8 cellular contexts compared by ENCODE assay signal in genomic region chr11:28110108-28110838, GRCh38. TPM values are rescaled to one million over a fixed set of nuclear protein-coding genes. Genes with fewer than 3 reads are reported as not detected.
DNase-seq lines count a peak whose midpoint lies in the region; ATAC-seq and TF ChIP-seq lines count a peak whose summit lies in the region.

No MANE protein-coding gene starts in this region.

- POLR2A ChIA-PET in naive thymus-derived CD8-positive, alpha-beta T cell (lab: Charles Lee): no interaction called here

- no peaks in the 10 kb centered on the region for H3K27me3 Mint-ChIP-seq in activated T-helper 1 cell treated with anti-CD3 and anti-CD28 coated beads, Interleukin-12 subunit alpha, Interleukin-12 subunit beta, Interleukin-2, Interleukin-4 antibody, amounts not matched to agents 30 ng/mL and 10 ng/mL and 1 ng/mL, durations not matched to agents 14 hours and 24 hours and 36 hours (ENCODE audit: insufficient read depth)
- H3K27me3 Mint-ChIP-seq in naive thymus-derived CD8-positive, alpha-beta T cell: no peaks in the 10 kb centered on the region
- H3K27me3 Mint-ChIP-seq in stimulated activated naive CD8-positive, alpha-beta T cell treated with anti-CD3 and anti-CD28 coated beads, Interleukin-15, amount 100 ng/mL, for 72 hours: no peaks in the 10 kb centered on the region

- peak overlapping the region; percentile 56 to 68 (median 60) for H3K4me3 ChIP-seq in Peyer's patch

- peak in 1 of 2 donors; percentile 20 for TF ChIP-seq POLR2A in Peyer's patch (IDR thresholded peaks at IDR 0.05)

- H3K36me3 ChIP-seq in Peyer's patch: peaks cover 0 to 12% (median 0%) of the 10 kb centered on the region in 3 donors

- no peaks in the 10 kb centered on the region for H3K9me3 ChIP-seq in Peyer's patch

- H3K9me3 Mint-ChIP-seq in activated T-helper 1 cell treated with anti-CD3 and anti-CD28 coated beads, Interleukin-12 subunit alpha, Interleukin-12 subunit beta, Interleukin-2, Interleukin-4 antibody, amounts not matched to agents 30 ng/mL and 10 ng/mL and 1 ng/mL, durations not matched to agents 14 hours and 24 hours and 36 hours: no peaks in the 10 kb centered on the region
- no peaks in the 10 kb centered on the region for H3K9me3 Mint-ChIP-seq in naive thymus-derived CD8-positive, alpha-beta T cell
- no peaks in the 10 kb centered on the region for H3K9me3 Mint-ChIP-seq in stimulated activated naive CD8-positive, alpha-beta T cell treated with anti-CD3 and anti-CD28 coated beads, Interleukin-15, amount 100 ng/mL, for 72 hours

- peak overlapping the region; percentile 97 for H3K27ac Mint-ChIP-seq in activated T-helper 1 cell treated with anti-CD3 and anti-CD28 coated beads, Interleukin-12 subunit alpha, Interleukin-12 subunit beta, Interleukin-2, Interleukin-4 antibody, amounts not matched to agents 30 ng/mL and 10 ng/mL and 1 ng/mL, durations not matched to agents 14 hours and 24 hours and 36 hours
- H3K27ac Mint-ChIP-seq in naive thymus-derived CD8-positive, alpha-beta T cell: peak overlapping the region; percentile 94 to 100 (median 98)
- peak overlapping the region; percentile 96 for H3K27ac Mint-ChIP-seq in stimulated activated naive CD8-positive, alpha-beta T cell treated with anti-CD3 and anti-CD28 coated beads, Interleukin-15, amount 100 ng/mL, for 72 hours

- peak; percentile 32 for ATAC-seq in GM21423 (IDR thresholded peaks at IDR 0.05; ENCODE audit: unreplicated experiment)
- ATAC-seq in naive thymus-derived CD8-positive, alpha-beta T cell: peak in 1 of 2 donors; percentile 24
- peak; percentile 38 for ATAC-seq in stimulated activated naive CD8-positive, alpha-beta T cell treated with anti-CD3 and anti-CD28 coated beads, Interleukin-15, amount 100 ng/mL, for 72 hours

- DNase-seq in DMS153 (lab: John Stamatoyannopoulos, UW): peak; percentile 31
- peak; percentile 67 for DNase-seq in HuH-7 (ENCODE audit: low spot score)
- peak; percentile 65 to 86 (median 78) for DNase-seq in Peyer's patch
- DNase-seq in activated T-helper 1 cell treated with anti-CD3 and anti-CD28 coated beads, Interleukin-12 subunit alpha, Interleukin-12 subunit beta, Interleukin-2, Interleukin-4 antibody, amounts not matched to agents 30 ng/mL and 10 ng/mL and 1 ng/mL, durations not matched to agents 14 hours and 24 hours and 36 hours (ENCODE audit: low spot score): peak; percentile 46
- peak; percentile 82 for DNase-seq in fibroblast of peridontal ligament (ENCODE audit: extremely low read depth)
- DNase-seq in naive thymus-derived CD8-positive, alpha-beta T cell: peak; percentile 15 to 68 (median 38)
- DNase-seq in stimulated activated naive CD8-positive, alpha-beta T cell treated with anti-CD3 and anti-CD28 coated beads, Interleukin-15, amount 100 ng/mL, for 72 hours: peak; percentile 37 to 47

- H3K36me3 Mint-ChIP-seq in activated T-helper 1 cell treated with anti-CD3 and anti-CD28 coated beads, Interleukin-12 subunit alpha, Interleukin-12 subunit beta, Interleukin-2, Interleukin-4 antibody, amounts not matched to agents 30 ng/mL and 10 ng/mL and 1 ng/mL, durations not matched to agents 14 hours and 24 hours and 36 hours (ENCODE audit: low read depth): peaks cover 11% of the 10 kb centered on the region
- peaks cover 0 to 18% (median 7%) of the 10 kb centered on the region in 3 donors for H3K36me3 Mint-ChIP-seq in naive thymus-derived CD8-positive, alpha-beta T cell

- peaks cover 54% of the 10 kb centered on the region for H3K4me1 Mint-ChIP-seq in activated T-helper 1 cell treated with anti-CD3 and anti-CD28 coated beads, Interleukin-12 subunit alpha, Interleukin-12 subunit beta, Interleukin-2, Interleukin-4 antibody, amounts not matched to agents 30 ng/mL and 10 ng/mL and 1 ng/mL, durations not matched to agents 14 hours and 24 hours and 36 hours (ENCODE audit: low read depth)
- H3K4me1 Mint-ChIP-seq in naive thymus-derived CD8-positive, alpha-beta T cell: peaks cover 22 to 70% (median 58%) of the 10 kb centered on the region in 4 donors
- H3K4me1 Mint-ChIP-seq in stimulated activated naive CD8-positive, alpha-beta T cell treated with anti-CD3 and anti-CD28 coated beads, Interleukin-15, amount 100 ng/mL, for 72 hours: peaks cover 32% of the 10 kb centered on the region

- no peaks in the 10 kb centered on the region for H3K27me3 ChIP-seq in Peyer's patch

- peak overlapping the region; percentile 59 to 86 (median 68) for H3K27ac ChIP-seq in Peyer's patch

- TF ChIP-seq CTCF in Peyer's patch (IDR thresholded peaks at IDR 0.05): no peak

- peak overlapping the region; percentile 97 for H3K4me3 Mint-ChIP-seq in activated T-helper 1 cell treated with anti-CD3 and anti-CD28 coated beads, Interleukin-12 subunit alpha, Interleukin-12 subunit beta, Interleukin-2, Interleukin-4 antibody, amounts not matched to agents 30 ng/mL and 10 ng/mL and 1 ng/mL, durations not matched to agents 14 hours and 24 hours and 36 hours
- H3K4me3 Mint-ChIP-seq in naive thymus-derived CD8-positive, alpha-beta T cell: peak overlapping the region; percentile 88 to 96 (median 93)
- peak overlapping the region; percentile 98 to 99 for H3K4me3 Mint-ChIP-seq in stimulated activated naive CD8-positive, alpha-beta T cell treated with anti-CD3 and anti-CD28 coated beads, Interleukin-15, amount 100 ng/mL, for 72 hours

- peaks cover 0 to 31% (median 3%) of the 10 kb centered on the region in 4 donors for H3K4me1 ChIP-seq in Peyer's patch

- intact Hi-C loops in activated T-helper 1 cell treated with anti-CD3 and anti-CD28 coated beads, Interleukin-12 subunit alpha, Interleukin-12 subunit beta, Interleukin-2, Interleukin-4 antibody, amounts not matched to agents 30 ng/mL and 10 ng/mL and 1 ng/mL, durations not matched to agents 14 hours and 24 hours and 36 hours (cut with micrococcal nuclease): no loop called here

RNA-seq across cellular contexts. Expression of gene METTL15, which starts 2.1 kb away (rescaled TPM):
- total RNA-seq in Peyer's patch: 10 to 100 TPM in 3 of 4 donors, 1 to 10 TPM in 1; 7.2 to 13.3 (median 11.2) TPM
- total RNA-seq in activated T-helper 1 cell treated with anti-CD3 and anti-CD28 coated beads, Interleukin-12 subunit alpha, Interleukin-12 subunit beta, Interleukin-2, Interleukin-4 antibody, amounts not matched to agents 30 ng/mL and 10 ng/mL and 1 ng/mL, durations not matched to agents 14 hours and 24 hours and 36 hours: 17.1 and 18.0 TPM in 2 replicates
- total RNA-seq in naive thymus-derived CD8-positive, alpha-beta T cell: 10 to 100 TPM; 13.9 to 14.0 TPM
- 1 to 10 TPM; 4.4 to 7.1 (median 6.8) TPM for polyA plus RNA-seq in naive thymus-derived CD8-positive, alpha-beta T cell

RNA-seq across cellular contexts. Expression of gene KIF18A, which starts 2.3 kb away (rescaled TPM):
- 1 to 10 TPM in 3 of 4 donors, under 1 TPM in 1; 0.94 to 9.1 (median 3.1) TPM for total RNA-seq in Peyer's patch
- total RNA-seq in activated T-helper 1 cell treated with anti-CD3 and anti-CD28 coated beads, Interleukin-12 subunit alpha, Interleukin-12 subunit beta, Interleukin-2, Interleukin-4 antibody, amounts not matched to agents 30 ng/mL and 10 ng/mL and 1 ng/mL, durations not matched to agents 14 hours and 24 hours and 36 hours: 13.1 and 15.4 TPM in 2 replicates
- under 1 TPM; 0.39 to 0.52 TPM for total RNA-seq in naive thymus-derived CD8-positive, alpha-beta T cell
- 1 to 10 TPM in 1 of 3 donors, under 1 TPM in 2; 0.20 to 1.2 (median 0.41) TPM for polyA plus RNA-seq in naive thymus-derived CD8-positive, alpha-beta T cell

Comparison
In these comparisons a context has a peak if more than half of its experiments do, and no peak if none do; other contexts are left out.
1. DNase-seq: peak in every context shown above with its lines; median percentile 82 in fibroblast of peridontal ligament; 78 in Peyer's patch; 67 in HuH-7; 46 in activated T-helper 1 cell treated with anti-CD3 and anti-CD28 coated beads, Interleukin-12 subunit alpha, Interleukin-12 subunit beta, Interleukin-2, Interleukin-4 antibody, amounts not matched to agents 30 ng/mL and 10 ng/mL and 1 ng/mL, durations not matched to agents 14 hours and 24 hours and 36 hours; 42 in stimulated activated naive CD8-positive, alpha-beta T cell treated with anti-CD3 and anti-CD28 coated beads, Interleukin-15, amount 100 ng/mL, for 72 hours; 38 in naive thymus-derived CD8-positive, alpha-beta T cell; 31 in DMS153.